In the genomic region with DNA sequence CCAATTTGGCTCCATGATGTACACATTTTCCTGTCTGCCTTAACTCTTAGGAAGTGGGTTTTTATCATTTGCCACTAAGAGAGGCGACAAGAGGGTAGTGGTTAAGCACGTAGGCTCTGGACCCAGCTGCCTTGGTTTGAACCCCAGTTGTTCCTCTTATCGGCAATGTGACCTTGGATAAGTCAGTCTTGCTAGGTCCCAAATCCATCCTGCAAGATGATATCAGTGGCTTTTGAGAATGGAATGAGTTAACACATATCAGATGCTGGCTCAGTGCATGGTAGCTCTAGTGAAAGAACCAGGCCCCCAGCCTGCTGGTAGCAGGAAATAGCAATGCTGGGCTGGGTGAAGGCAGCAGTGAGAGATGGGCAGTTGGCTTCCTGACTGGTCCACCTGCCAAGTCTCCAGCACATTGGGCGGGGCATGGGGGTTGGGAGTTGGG, we compare ENCODE assay signal across 10 cellular contexts.
DNase-seq lines count a peak whose midpoint lies in the region; ATAC-seq and TF ChIP-seq lines count a peak whose summit lies in the region.
"Had no signal": no experiment of that assay in that cellular context is flagged by ENCODE, and none has a peak within 500 bp of the region (broad histone marks: within the 10 kb centered on the region; RNA-seq: fewer than 3 reads in every experiment).

No MANE protein-coding gene starts in this region.

- peak overlapping the region; percentile 98 for H3K27ac Mint-ChIP-seq in activated CD4-positive, alpha-beta T cell treated with anti-CD3 and anti-CD28 coated beads, Interleukin-2, amount 10 ng/mL, durations not matched to agents 7 days and 5 days
- H3K27ac Mint-ChIP-seq in central memory CD8-positive, alpha-beta T cell (ENCODE audit: low read depth) = peak overlapping the region; percentile 95
- H3K27ac Mint-ChIP-seq in stimulated activated memory B cell treated with anti-CD40 and anti-IgM and Interleukin-4, amounts not matched to agents 10 μg/mL and 1 μg/mL and 100 μg/mL, for 72 hours = peak overlapping the region; percentile 92

- H3K9me3 ChIP-seq in OCI-LY3 (ENCODE audit: insufficient read depth, low read length) = no peaks in the 10 kb centered on the region

- no peak overlapping the region for H3K4me2 ChIP-seq in OCI-LY3 (ENCODE audit: low read length)

- H3K27me3 Mint-ChIP-seq in activated CD4-positive, alpha-beta T cell treated with anti-CD3 and anti-CD28 coated beads, Interleukin-2, amount 10 ng/mL, durations not matched to agents 7 days and 5 days = no peaks in the 10 kb centered on the region
- no peaks in the 10 kb centered on the region for H3K27me3 Mint-ChIP-seq in central memory CD8-positive, alpha-beta T cell
- no peaks in the 10 kb centered on the region for H3K27me3 Mint-ChIP-seq in stimulated activated memory B cell treated with anti-CD40 and anti-IgM and Interleukin-4, amounts not matched to agents 10 μg/mL and 1 μg/mL and 100 μg/mL, for 72 hours

- H3K79me2 ChIP-seq in OCI-LY3 (ENCODE audit: low read length) = peaks cover 4% of the 10 kb centered on the region

- peaks cover 67% of the 10 kb centered on the region for H3K36me3 Mint-ChIP-seq in activated CD4-positive, alpha-beta T cell treated with anti-CD3 and anti-CD28 coated beads, Interleukin-2, amount 10 ng/mL, durations not matched to agents 7 days and 5 days (ENCODE audit: low read depth)
- peaks cover 51% of the 10 kb centered on the region for H3K36me3 Mint-ChIP-seq in central memory CD8-positive, alpha-beta T cell (ENCODE audit: insufficient read depth)
- H3K36me3 Mint-ChIP-seq in stimulated activated memory B cell treated with anti-CD40 and anti-IgM and Interleukin-4, amounts not matched to agents 10 μg/mL and 1 μg/mL and 100 μg/mL, for 72 hours = peaks cover 54% of the 10 kb centered on the region

- peak overlapping the region; percentile 65 for H3K27ac ChIP-seq in OCI-LY3 (ENCODE audit: low read length)
- H3K27ac ChIP-seq: GM23248 had no signal

- H3K9me3 Mint-ChIP-seq in activated CD4-positive, alpha-beta T cell treated with anti-CD3 and anti-CD28 coated beads, Interleukin-2, amount 10 ng/mL, durations not matched to agents 7 days and 5 days = peaks cover 2% of the 10 kb centered on the region
- no peaks in the 10 kb centered on the region for H3K9me3 Mint-ChIP-seq in central memory CD8-positive, alpha-beta T cell
- peaks cover 3% of the 10 kb centered on the region for H3K9me3 Mint-ChIP-seq in stimulated activated memory B cell treated with anti-CD40 and anti-IgM and Interleukin-4, amounts not matched to agents 10 μg/mL and 1 μg/mL and 100 μg/mL, for 72 hours

- peaks cover 16% of the 10 kb centered on the region for H3K36me3 ChIP-seq in OCI-LY3 (replicated peaks; ENCODE audit: low read depth, low read length)

- peaks cover 79% of the 10 kb centered on the region for H3K4me1 Mint-ChIP-seq in activated CD4-positive, alpha-beta T cell treated with anti-CD3 and anti-CD28 coated beads, Interleukin-2, amount 10 ng/mL, durations not matched to agents 7 days and 5 days
- H3K4me1 Mint-ChIP-seq in central memory CD8-positive, alpha-beta T cell = peaks cover 87% of the 10 kb centered on the region
- H3K4me1 Mint-ChIP-seq in stimulated activated memory B cell treated with anti-CD40 and anti-IgM and Interleukin-4, amounts not matched to agents 10 μg/mL and 1 μg/mL and 100 μg/mL, for 72 hours = peaks cover 70% of the 10 kb centered on the region

- peak; percentile 53 for DNase-seq in activated CD4-positive, alpha-beta T cell treated with anti-CD3 and anti-CD28 coated beads, Interleukin-2, amount 10 ng/mL, durations not matched to agents 7 days and 5 days
- no peak for DNase-seq in activated CD4-positive, alpha-beta T cell treated with anti-CD3 and anti-CD28 coated beads for 48 hours
- DNase-seq in central memory CD8-positive, alpha-beta T cell (ENCODE audit: low spot score in 2 of 2) = peak in 1 of 2 donors; percentile 31
- DNase-seq in GM03348 (ENCODE audit: low spot score) (no peak), NCI-H128 (lab: John Stamatoyannopoulos, UW; ENCODE audit: unreplicated experiment) (no peak)
- DNase-seq: GM23248, retina had no signal

- no peak overlapping the region for H3K9ac ChIP-seq in OCI-LY3 (ENCODE audit: low read length)
- H3K9ac ChIP-seq: GM23248 had no signal

- peaks cover 46% of the 10 kb centered on the region for H3K4me1 ChIP-seq in OCI-LY3 (ENCODE audit: low read length)

- H3K27me3 ChIP-seq in OCI-LY3 (ENCODE audit: low read depth, low read length) = no peaks in the 10 kb centered on the region

- CTCF ChIA-PET in activated CD4-positive, alpha-beta T cell treated with anti-CD3 and anti-CD28 coated beads, Interleukin-2, amount 10 ng/mL, durations not matched to agents 7 days and 5 days (lab: Charles Lee) = interaction anchor here (0.6 to 2.6 kb wide), 6 partner anchors 12 to 71 kb away, joined by 3 to 20 read pairs (median 5); no protein-coding TSS in a partner anchor

- H3K4me3 ChIP-seq in OCI-LY3 (ENCODE audit: low read length) = no peak overlapping the region
- H3K4me3 ChIP-seq: GM23248 had no signal

- TF ChIP-seq CTCF in OCI-LY3 (IDR thresholded peaks at IDR 0.05; ENCODE audit: low read depth, low read length) = no peak

- POLR2A ChIA-PET in activated CD4-positive, alpha-beta T cell treated with anti-CD3 and anti-CD28 coated beads, Interleukin-2, amount 10 ng/mL, durations not matched to agents 7 days and 5 days (lab: Charles Lee) = interaction anchor here (0.6 kb wide), 1 partner anchor 64 kb away, joined by 3 read pairs; no protein-coding TSS in a partner anchor

- no peaks in the 10 kb centered on the region for H4K20me1 ChIP-seq in OCI-LY3 (ENCODE audit: insufficient read depth, low read length)

- ATAC-seq in central memory CD8-positive, alpha-beta T cell (replicated peaks; ENCODE audit: extremely low read depth, poor library complexity, severe bottlenecking) = peak; percentile 27
- no peak for ATAC-seq in stimulated activated memory B cell treated with anti-CD40 and anti-IgM and Interleukin-4, amounts not matched to agents 10 μg/mL and 1 μg/mL and 100 μg/mL, for 72 hours
- no peak for ATAC-seq in HG02763 (IDR thresholded peaks at IDR 0.05; ENCODE audit: unreplicated experiment)

- H3K4me3 Mint-ChIP-seq in activated CD4-positive, alpha-beta T cell treated with anti-CD3 and anti-CD28 coated beads, Interleukin-2, amount 10 ng/mL, durations not matched to agents 7 days and 5 days = peak overlapping the region; percentile 68
- H3K4me3 Mint-ChIP-seq in central memory CD8-positive, alpha-beta T cell = peak overlapping the region; percentile 78
- H3K4me3 Mint-ChIP-seq in stimulated activated memory B cell treated with anti-CD40 and anti-IgM and Interleukin-4, amounts not matched to agents 10 μg/mL and 1 μg/mL and 100 μg/mL, for 72 hours = peak overlapping the region; percentile 37

- no peak overlapping the region for H2AFZ ChIP-seq in OCI-LY3 (ENCODE audit: low read depth, low read length)
- H2AFZ ChIP-seq: GM23248 had no signal
